ENCODE assay signal across 19 cellular contexts in the genomic region with DNA sequence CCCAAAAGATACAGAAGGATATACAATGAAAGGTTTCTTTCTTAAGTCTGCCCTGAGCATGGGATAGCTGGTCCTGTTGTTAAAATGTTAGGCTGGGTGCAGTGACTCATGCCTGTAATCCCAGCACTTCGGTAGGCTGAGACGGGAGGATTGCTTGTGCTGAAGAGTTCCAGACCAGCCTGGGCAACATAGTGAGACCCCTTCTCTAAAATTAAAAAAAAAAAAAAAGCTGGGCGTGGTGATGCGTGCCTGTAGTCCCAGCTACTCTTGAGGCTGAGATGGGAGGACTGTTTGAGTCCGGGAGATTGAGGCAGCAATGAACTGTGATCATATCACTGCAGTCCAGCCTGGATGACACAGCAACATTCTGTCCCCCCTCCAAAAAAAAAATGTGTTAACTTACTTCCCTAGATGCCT. TPM values are rescaled to one million over a fixed set of nuclear protein-coding genes. Genes with fewer than 3 reads are reported as not detected.
"Had no signal": no experiment of that assay in that cellular context is flagged by ENCODE, and none has a peak within 500 bp of the region (broad histone marks: within the 10 kb centered on the region; RNA-seq: fewer than 3 reads in every experiment).

No MANE protein-coding gene starts in this region.

- H3K4me3 ChIP-seq: esophagus muscularis mucosa, gastrocnemius medialis, left ventricle myocardium inferior, prostate gland, thoracic aorta, vagina had no signal

- DNase-seq: activated CD4-positive, alpha-beta T cell treated with anti-CD3 and anti-CD28 coated beads, Interleukin-2, amount 50 U/mL, for 48 hours; activated naive CD4-positive, alpha-beta T cell treated with Interleukin-2 at 50 U/mL for 16 hours; activated naive CD8-positive, alpha-beta T cell treated with anti-CD3 and anti-CD28 coated beads for 36 hours; activated T-cell treated with anti-CD3 and anti-CD28 coated beads, Interleukin-2, amount 50 U/mL, for 48 hours; central memory CD4-positive, alpha-beta T cell; dermis blood vessel endothelial cell; effector CD8-positive, alpha-beta T cell; gastrocnemius medialis; hippocampal formation; left ventricle myocardium inferior; naive thymus-derived CD4-positive, alpha-beta T cell; right cardiac atrium; stimulated activated CD4-positive, alpha-beta T cell treated with anti-CD3 and anti-CD28 coated beads, Interleukin-4, amount 100 ng/mL, for 24 hours; stimulated activated naive CD4-positive, alpha-beta T cell treated with Interleukin-2 at 50 U/mL for 16 hours had no signal

- H3K27ac ChIP-seq: esophagus muscularis mucosa, gastrocnemius medialis, left ventricle myocardium inferior, prostate gland, thoracic aorta, vagina had no signal

- H3K27me3 ChIP-seq: gastrocnemius medialis, vagina had no signal

- H3K36me3 ChIP-seq: esophagus muscularis mucosa, gastrocnemius medialis, left ventricle myocardium inferior, prostate gland, thoracic aorta, vagina had no signal

- H3K4me1 ChIP-seq: gastrocnemius medialis, prostate gland, vagina had no signal

- H3K9me3 ChIP-seq: esophagus muscularis mucosa, gastrocnemius medialis, left ventricle myocardium inferior, prostate gland, thoracic aorta, vagina had no signal

RNA-seq across cellular contexts. Expression of a gene that starts 57.3 kb away (rescaled TPM):
- total RNA-seq: lung microvascular endothelial cell had no signal
